ENCODE assay signal across 6 cellular contexts in genomic region chr17:75130059-75130631, GRCh38. TPM values are rescaled to one million over a fixed set of nuclear protein-coding genes. Genes with fewer than 3 reads are reported as not detected.
DNase-seq lines count a peak whose midpoint lies in the region; ATAC-seq and TF ChIP-seq lines count a peak whose summit lies in the region.

No MANE protein-coding gene starts in this region.

- intact Hi-C loops in naive thymus-derived CD4-positive, alpha-beta T cell (cut with micrococcal nuclease) = loop anchor here (1.0 to 5.0 kb wide), 4 partner anchors 42 to 169 kb away; partner anchors contain the start of gene SUMO2 (in 2 of the 2)

- peak overlapping the region; percentile 75 to 80 for H3K27ac Mint-ChIP-seq in activated naive CD4-positive, alpha-beta T cell treated with anti-CD3 and anti-CD28 coated beads, Interleukin-2, amount 50 U/mL, for 72 hours
- H3K27ac Mint-ChIP-seq in naive thymus-derived CD4-positive, alpha-beta T cell = peak overlapping the region in 8 of 9 donors; percentile 76 to 93 (median 88)

- no peaks in the 10 kb centered on the region for H3K27me3 ChIP-seq in naive thymus-derived CD4-positive, alpha-beta T cell (ENCODE audit: control insufficient read depth in 2 of 2, insufficient read depth in 2 of 2, low read length in 2 of 2)

- H3K4me3 ChIP-seq in GM12864 (ENCODE audit: low read depth, low read length) = peak overlapping the region; percentile 82
- peak overlapping the region; percentile 71 for H3K4me3 ChIP-seq in naive thymus-derived CD4-positive, alpha-beta T cell (ENCODE audit: low read length)

- peaks cover 16 to 34% (median 22%) of the 10 kb centered on the region in 7 donors for H3K4me1 Mint-ChIP-seq in naive thymus-derived CD4-positive, alpha-beta T cell

- peaks cover 8% of the 10 kb centered on the region in 2 donors for H3K36me3 Mint-ChIP-seq in activated naive CD4-positive, alpha-beta T cell treated with anti-CD3 and anti-CD28 coated beads, Interleukin-2, amount 50 U/mL, for 72 hours
- peaks cover 0 to 9% (median 0%) of the 10 kb centered on the region in 5 donors for H3K36me3 Mint-ChIP-seq in naive thymus-derived CD4-positive, alpha-beta T cell

- H3K36me3 ChIP-seq in naive thymus-derived CD4-positive, alpha-beta T cell (ENCODE audit: control insufficient read depth in 2 of 3, insufficient read depth in 3 of 3, low read length in 3 of 3) = peaks cover 0 to 14% (median 0%) of the 10 kb centered on the region in 3 experiments

- peak overlapping the region; percentile 46 to 91 (median 87) for H3K4me3 Mint-ChIP-seq in naive thymus-derived CD4-positive, alpha-beta T cell

- peaks cover 5 to 13% of the 10 kb centered on the region in 2 donors for H3K4me1 ChIP-seq in naive thymus-derived CD4-positive, alpha-beta T cell (ENCODE audit: control insufficient read depth in 2 of 2, insufficient read depth in 2 of 2, low read length in 2 of 2)

- POLR2A ChIA-PET in naive thymus-derived CD4-positive, alpha-beta T cell (lab: Charles Lee) = interaction anchor here (1.0 to 2.4 kb wide), 10 partner anchors 8 to 387 kb away, joined by 3 to 12 read pairs (median 5); partner anchors contain the start of genes ARMC7, JPT1, SUMO2 and TSEN54

- no peaks in the 10 kb centered on the region for H3K9me3 Mint-ChIP-seq in activated naive CD4-positive, alpha-beta T cell treated with anti-CD3 and anti-CD28 coated beads, Interleukin-2, amount 50 U/mL, for 72 hours
- H3K9me3 Mint-ChIP-seq in naive thymus-derived CD4-positive, alpha-beta T cell = no peaks in the 10 kb centered on the region

- TF ChIP-seq CTCF in GM12864 (IDR thresholded peaks at IDR 0.05; ENCODE audit: low read depth, low read length, missing control alignments) = no peak

- no peaks in the 10 kb centered on the region for H3K27me3 Mint-ChIP-seq in naive thymus-derived CD4-positive, alpha-beta T cell

- no peak for DNase-seq in GM12864 (ENCODE audit: low read depth)
- no peak for DNase-seq in activated naive CD4-positive, alpha-beta T cell treated with anti-CD3 and anti-CD28 coated beads, Interleukin-2, amount 50 U/mL, for 72 hours (ENCODE audit: low spot score in 2 of 2)
- DNase-seq in naive thymus-derived CD4-positive, alpha-beta T cell = no peak
- no peak for DNase-seq in DMS53 treated with DMSO at 0.1 percent for 48 hours (lab: John Stamatoyannopoulos, UW; ENCODE audit: unreplicated experiment)
- DNase-seq in COR-L47 (lab: John Stamatoyannopoulos, UW) = no peak

- ATAC-seq in activated naive CD4-positive, alpha-beta T cell treated with anti-CD3 and anti-CD28 coated beads, Interleukin-2, amount 50 U/mL, for 72 hours = no peak
- no peak for ATAC-seq in naive thymus-derived CD4-positive, alpha-beta T cell
- no peak for ATAC-seq in HG03139 (IDR thresholded peaks at IDR 0.05; ENCODE audit: unreplicated experiment)

- no peaks in the 10 kb centered on the region for H3K9me3 ChIP-seq in naive thymus-derived CD4-positive, alpha-beta T cell (ENCODE audit: control insufficient read depth in 2 of 3, low read length in 3 of 3)

- CTCF ChIA-PET in naive thymus-derived CD4-positive, alpha-beta T cell (lab: Charles Lee) = interaction anchor here (0.7 to 3.7 kb wide), 8 partner anchors 9 to 169 kb away, joined by 3 to 41 read pairs (median 4); no protein-coding TSS in a partner anchor

- peak overlapping the region; percentile 84 for H3K27ac ChIP-seq in naive thymus-derived CD4-positive, alpha-beta T cell (ENCODE audit: low read depth, low read length)

RNA-seq across cellular contexts. Expression of gene NT5C, which starts 1.4 kb away (rescaled TPM):
- 10 to 100 TPM; 51.7 to 52.8 TPM for total RNA-seq in activated naive CD4-positive, alpha-beta T cell treated with anti-CD3 and anti-CD28 coated beads, Interleukin-2, amount 50 U/mL, for 72 hours
- total RNA-seq in naive thymus-derived CD4-positive, alpha-beta T cell = 10 to 100 TPM; 23.4 to 54.8 (median 37.5) TPM
- 10 to 100 TPM; 31.1 to 33.1 TPM for polyA plus RNA-seq in naive thymus-derived CD4-positive, alpha-beta T cell

RNA-seq across cellular contexts. Expression of gene ARMC7, which starts 20.4 kb away (rescaled TPM):
- 1 to 10 TPM; 7.0 to 9.9 TPM for total RNA-seq in activated naive CD4-positive, alpha-beta T cell treated with anti-CD3 and anti-CD28 coated beads, Interleukin-2, amount 50 U/mL, for 72 hours
- total RNA-seq in naive thymus-derived CD4-positive, alpha-beta T cell = 10 to 100 TPM in 4 of 5 experiments, 1 to 10 TPM in 1; 5.8 to 18.9 (median 17.8) TPM
- polyA plus RNA-seq in naive thymus-derived CD4-positive, alpha-beta T cell = 1 to 10 TPM; 1.8 to 4.4 TPM

RNA-seq across cellular contexts. Expression of gene JPT1, which starts 24.2 kb away (rescaled TPM):
- 100 to 1,000 TPM; 216 to 232 TPM for total RNA-seq in activated naive CD4-positive, alpha-beta T cell treated with anti-CD3 and anti-CD28 coated beads, Interleukin-2, amount 50 U/mL, for 72 hours
- 100 to 1,000 TPM in 1 of 5 experiments, 10 to 100 TPM in 4; 12.3 to 227 (median 29.3) TPM for total RNA-seq in naive thymus-derived CD4-positive, alpha-beta T cell
- polyA plus RNA-seq in naive thymus-derived CD4-positive, alpha-beta T cell = 10 to 100 TPM; 70.0 to 72.3 TPM

RNA-seq across cellular contexts. Expression of gene SLC16A5, which starts 42.4 kb away (rescaled TPM):
- 10 to 100 TPM in 1 of 2 donors, 1 to 10 TPM in 1; 6.0 to 10.9 TPM for total RNA-seq in activated naive CD4-positive, alpha-beta T cell treated with anti-CD3 and anti-CD28 coated beads, Interleukin-2, amount 50 U/mL, for 72 hours
- 10 to 100 TPM in 4 of 5 experiments, 1 to 10 TPM in 1; 9.2 to 26.3 (median 24.5) TPM for total RNA-seq in naive thymus-derived CD4-positive, alpha-beta T cell
- 1 to 10 TPM; 5.9 to 7.6 TPM for polyA plus RNA-seq in naive thymus-derived CD4-positive, alpha-beta T cell

RNA-seq across cellular contexts. Expression of gene SUMO2, which starts 52.6 kb away (rescaled TPM):
- total RNA-seq in activated naive CD4-positive, alpha-beta T cell treated with anti-CD3 and anti-CD28 coated beads, Interleukin-2, amount 50 U/mL, for 72 hours = 100 to 1,000 TPM; 557 to 621 TPM
- total RNA-seq in naive thymus-derived CD4-positive, alpha-beta T cell = 100 to 1,000 TPM; 201 to 494 (median 247) TPM
- 100 to 1,000 TPM; 173 to 357 TPM for polyA plus RNA-seq in naive thymus-derived CD4-positive, alpha-beta T cell
